ENCODE assay signal across 24 cellular contexts in the genomic region with DNA sequence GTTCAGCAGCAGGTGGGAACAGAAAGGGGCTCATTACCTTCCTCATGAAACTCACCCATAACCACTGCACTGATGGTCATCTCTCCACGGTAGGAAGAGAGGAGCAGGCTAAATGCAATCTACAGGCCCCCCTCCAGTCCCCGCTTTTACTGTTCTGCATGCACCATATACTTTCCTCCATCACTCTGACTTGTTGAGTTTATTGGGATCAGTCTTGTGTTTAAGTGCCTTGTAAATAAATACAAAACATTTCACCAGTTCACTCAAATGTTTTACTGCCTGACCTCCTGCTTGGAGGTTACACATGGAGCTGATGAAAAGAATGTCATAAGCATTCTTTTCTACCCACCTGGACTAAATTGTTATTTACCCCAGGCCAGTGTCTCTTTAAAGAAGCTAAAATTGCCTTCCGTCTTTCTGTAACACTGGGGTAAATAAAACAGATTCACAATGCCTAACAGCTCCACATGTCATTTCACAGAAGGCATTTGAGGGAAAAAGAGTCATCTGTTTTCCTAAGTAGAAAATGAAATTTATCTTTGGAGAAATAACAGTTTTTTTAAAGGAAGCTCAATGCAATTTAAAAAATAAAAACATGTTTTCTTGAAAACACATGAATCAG. TPM values are rescaled to one million over a fixed set of nuclear protein-coding genes. Genes with fewer than 3 reads are reported as not detected.
DNase-seq lines count a peak whose midpoint lies in the region; ATAC-seq and TF ChIP-seq lines count a peak whose summit lies in the region.
"Had no signal": no experiment of that assay in that cellular context is flagged by ENCODE, and none has a peak within 500 bp of the region (broad histone marks: within the 10 kb centered on the region; RNA-seq: fewer than 3 reads in every experiment).

No MANE protein-coding gene starts in this region.

- no peaks in the 10 kb centered on the region for H3K27me3 Mint-ChIP-seq in stimulated activated naive CD8-positive, alpha-beta T cell treated with anti-CD3 and anti-CD28 coated beads, Interleukin-15, amount 100 ng/mL, for 72 hours

- no peak for ATAC-seq in stimulated activated naive CD8-positive, alpha-beta T cell treated with anti-CD3 and anti-CD28 coated beads, Interleukin-15, amount 100 ng/mL, for 72 hours
- ATAC-seq in GM19463 (IDR thresholded peaks at IDR 0.05; ENCODE audit: unreplicated experiment) = no peak
- ATAC-seq: body of pancreas; naive thymus-derived CD8-positive, alpha-beta T cell; stimulated activated naive B cell treated with anti-CD40 and anti-IgM and Interleukin-4, amounts not matched to agents 10 μg/mL and 1 μg/mL and 100 μg/mL, for 72 hours had no signal

- peak overlapping the region; percentile 38; the same call in 1 of the 2 replicates for H3K27ac ChIP-seq in HEK293 (ENCODE audit: extremely low read depth, low read depth, low read length)
- H3K27ac ChIP-seq: body of pancreas, left ventricle myocardium inferior, SK-N-MC, uterus had no signal

- CTCF ChIA-PET in BJ (lab: Yijun Ruan, JAX) = interaction anchor here (1.4 kb wide), 1 partner anchor 8 kb away, joined by 3 read pairs; no protein-coding TSS in a partner anchor
- CTCF ChIA-PET in HEK293 (lab: Yijun Ruan, JAX) = interaction anchor here (0.7 kb wide), 1 partner anchor 24 kb away, joined by 4 read pairs; no protein-coding TSS in a partner anchor

- peaks cover 5% of the 10 kb centered on the region for H3K4me1 Mint-ChIP-seq in stimulated activated naive CD8-positive, alpha-beta T cell treated with anti-CD3 and anti-CD28 coated beads, Interleukin-15, amount 100 ng/mL, for 72 hours
- H3K4me1 Mint-ChIP-seq: stimulated activated naive B cell treated with anti-CD40 and anti-IgM and Interleukin-4, amounts not matched to agents 10 μg/mL and 1 μg/mL and 100 μg/mL, for 72 hours had no signal

- TF ChIP-seq CTCF in BJ (IDR thresholded peaks at IDR 0.05; ENCODE audit: insufficient read depth, low read depth, low read length) (no peak), HEK293 (tag by site-specific recombination; IDR thresholded peaks at IDR 0.05) (no peak)

- H3K27ac Mint-ChIP-seq in stimulated activated naive CD8-positive, alpha-beta T cell treated with anti-CD3 and anti-CD28 coated beads, Interleukin-15, amount 100 ng/mL, for 72 hours = no peak overlapping the region
- H3K27ac Mint-ChIP-seq: activated T-cell treated with anti-CD3 and anti-CD28 coated beads, Interleukin-2, amount 50 U/mL, for 24 hours; naive thymus-derived CD8-positive, alpha-beta T cell; stimulated activated naive B cell treated with anti-CD40 and anti-IgM and Interleukin-4, amounts not matched to agents 10 μg/mL and 1 μg/mL and 100 μg/mL, for 72 hours had no signal

- H3K4me3 Mint-ChIP-seq in stimulated activated naive CD8-positive, alpha-beta T cell treated with anti-CD3 and anti-CD28 coated beads, Interleukin-15, amount 100 ng/mL, for 72 hours = no peak overlapping the region
- H3K4me3 Mint-ChIP-seq: activated T-cell treated with anti-CD3 and anti-CD28 coated beads, Interleukin-2, amount 50 U/mL, for 24 hours; naive thymus-derived CD8-positive, alpha-beta T cell; stimulated activated naive B cell treated with anti-CD40 and anti-IgM and Interleukin-4, amounts not matched to agents 10 μg/mL and 1 μg/mL and 100 μg/mL, for 72 hours had no signal

- H3K4me1 ChIP-seq in HEK293 (ENCODE audit: control insufficient read depth, insufficient read depth, low read length) = peaks cover 37% of the 10 kb centered on the region
- H3K4me1 ChIP-seq: uterus had no signal

- H3K27me3 ChIP-seq in BJ (ENCODE audit: control insufficient read depth, insufficient read depth, low read length) = no peaks in the 10 kb centered on the region
- H3K27me3 ChIP-seq: body of pancreas, uterus had no signal

- H3K4me3 ChIP-seq in BJ (ENCODE audit: low read depth, low read length) = no peak overlapping the region
- H3K4me3 ChIP-seq in HEK293 (ENCODE audit: low read depth, low read length) = no peak overlapping the region
- H3K4me3 ChIP-seq: body of pancreas, left ventricle myocardium inferior, SK-N-MC, uterus had no signal

- H3K36me3 ChIP-seq in BJ (ENCODE audit: control insufficient read depth, insufficient read depth, low read length) (no peaks in the 10 kb centered on the region), HEK293 (ENCODE audit: control insufficient read depth in 2 of 2, insufficient read depth in 1 of 2, low read length in 2 of 2) (no peaks in the 10 kb centered on the region)
- H3K36me3 ChIP-seq: left ventricle myocardium inferior, uterus had no signal

- no peaks in the 10 kb centered on the region for H3K9me3 ChIP-seq in HEK293 (ENCODE audit: control insufficient read depth, insufficient read depth, low read depth, low read length)
- H3K9me3 ChIP-seq: body of pancreas, left ventricle myocardium inferior, uterus had no signal

- DNase-seq in BJ (ENCODE audit: low read depth) = peak; percentile 20
- peak; percentile 59 for DNase-seq in NCI-H345 (lab: John Stamatoyannopoulos, UW)
- DNase-seq in left kidney (ENCODE audit: low read depth, low spot score) = peak; percentile 74
- DNase-seq in stimulated activated naive CD8-positive, alpha-beta T cell treated with anti-CD3 and anti-CD28 coated beads, Interleukin-15, amount 100 ng/mL, for 72 hours = no peak
- no peak for DNase-seq in GOT3 (lab: John Stamatoyannopoulos, UW)
- no peak for DNase-seq in NCI-H524 (lab: John Stamatoyannopoulos, UW)
- DNase-seq: activated CD4-positive, alpha-beta T cell treated with anti-CD3 and anti-CD28 coated beads for 4 hours; activated gamma-delta T cell treated with Interleukin-2 at 50 U/mL for 16 hours; activated T-cell treated with anti-CD3 and anti-CD28 coated beads, Interleukin-2, amount 50 U/mL, for 24 hours; body of pancreas; effector CD8-positive, alpha-beta T cell; foreskin fibroblast; KG1; left ventricle myocardium inferior; midbrain; naive thymus-derived CD8-positive, alpha-beta T cell; NCI-H510A; stimulated activated CD4-positive, alpha-beta T cell treated with anti-CD3 and anti-CD28 coated beads, Interleukin-4, amount 100 ng/mL, for 1 hour; stimulated activated naive B cell treated with anti-CD40 and anti-IgM and Interleukin-4, amounts not matched to agents 10 μg/mL and 1 μg/mL and 100 μg/mL, for 72 hours; T-helper 2 cell; uterus had no signal

- POLR2A ChIA-PET in BJ (lab: Charles Lee) (interaction anchor here (0.6 to 1.0 kb wide), 2 partner anchors 19 to 31 kb away, joined by 3 to 4 read pairs; a partner anchor contains a TSS), HEK293 (lab: Yijun Ruan, JAX) (no interaction called here)

- H3K9me3 Mint-ChIP-seq in stimulated activated naive CD8-positive, alpha-beta T cell treated with anti-CD3 and anti-CD28 coated beads, Interleukin-15, amount 100 ng/mL, for 72 hours = no peaks in the 10 kb centered on the region
- H3K9me3 Mint-ChIP-seq: activated T-cell treated with anti-CD3 and anti-CD28 coated beads, Interleukin-2, amount 50 U/mL, for 24 hours; naive thymus-derived CD8-positive, alpha-beta T cell; stimulated activated naive B cell treated with anti-CD40 and anti-IgM and Interleukin-4, amounts not matched to agents 10 μg/mL and 1 μg/mL and 100 μg/mL, for 72 hours had no signal

TF ChIP-seq in HEK293, 187 proteins besides CTCF, POLR2A, EP300 and RAD21 (continues in another document):
- TF ChIP-seq, protein P1, sequence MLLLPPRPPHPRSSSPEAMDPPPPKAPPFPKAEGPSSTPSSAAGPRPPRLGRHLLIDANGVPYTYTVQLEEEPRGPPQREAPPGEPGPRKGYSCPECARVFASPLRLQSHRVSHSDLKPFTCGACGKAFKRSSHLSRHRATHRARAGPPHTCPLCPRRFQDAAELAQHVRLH (tag by site-specific recombination; IDR thresholded peaks at IDR 0.05) = peak; percentile 98
- peak; percentile 98 for TF ChIP-seq ZNF561 (tag by site-specific recombination; IDR thresholded peaks at IDR 0.05; ENCODE audit: borderline replicate concordance)
- TF ChIP-seq, protein P2, sequence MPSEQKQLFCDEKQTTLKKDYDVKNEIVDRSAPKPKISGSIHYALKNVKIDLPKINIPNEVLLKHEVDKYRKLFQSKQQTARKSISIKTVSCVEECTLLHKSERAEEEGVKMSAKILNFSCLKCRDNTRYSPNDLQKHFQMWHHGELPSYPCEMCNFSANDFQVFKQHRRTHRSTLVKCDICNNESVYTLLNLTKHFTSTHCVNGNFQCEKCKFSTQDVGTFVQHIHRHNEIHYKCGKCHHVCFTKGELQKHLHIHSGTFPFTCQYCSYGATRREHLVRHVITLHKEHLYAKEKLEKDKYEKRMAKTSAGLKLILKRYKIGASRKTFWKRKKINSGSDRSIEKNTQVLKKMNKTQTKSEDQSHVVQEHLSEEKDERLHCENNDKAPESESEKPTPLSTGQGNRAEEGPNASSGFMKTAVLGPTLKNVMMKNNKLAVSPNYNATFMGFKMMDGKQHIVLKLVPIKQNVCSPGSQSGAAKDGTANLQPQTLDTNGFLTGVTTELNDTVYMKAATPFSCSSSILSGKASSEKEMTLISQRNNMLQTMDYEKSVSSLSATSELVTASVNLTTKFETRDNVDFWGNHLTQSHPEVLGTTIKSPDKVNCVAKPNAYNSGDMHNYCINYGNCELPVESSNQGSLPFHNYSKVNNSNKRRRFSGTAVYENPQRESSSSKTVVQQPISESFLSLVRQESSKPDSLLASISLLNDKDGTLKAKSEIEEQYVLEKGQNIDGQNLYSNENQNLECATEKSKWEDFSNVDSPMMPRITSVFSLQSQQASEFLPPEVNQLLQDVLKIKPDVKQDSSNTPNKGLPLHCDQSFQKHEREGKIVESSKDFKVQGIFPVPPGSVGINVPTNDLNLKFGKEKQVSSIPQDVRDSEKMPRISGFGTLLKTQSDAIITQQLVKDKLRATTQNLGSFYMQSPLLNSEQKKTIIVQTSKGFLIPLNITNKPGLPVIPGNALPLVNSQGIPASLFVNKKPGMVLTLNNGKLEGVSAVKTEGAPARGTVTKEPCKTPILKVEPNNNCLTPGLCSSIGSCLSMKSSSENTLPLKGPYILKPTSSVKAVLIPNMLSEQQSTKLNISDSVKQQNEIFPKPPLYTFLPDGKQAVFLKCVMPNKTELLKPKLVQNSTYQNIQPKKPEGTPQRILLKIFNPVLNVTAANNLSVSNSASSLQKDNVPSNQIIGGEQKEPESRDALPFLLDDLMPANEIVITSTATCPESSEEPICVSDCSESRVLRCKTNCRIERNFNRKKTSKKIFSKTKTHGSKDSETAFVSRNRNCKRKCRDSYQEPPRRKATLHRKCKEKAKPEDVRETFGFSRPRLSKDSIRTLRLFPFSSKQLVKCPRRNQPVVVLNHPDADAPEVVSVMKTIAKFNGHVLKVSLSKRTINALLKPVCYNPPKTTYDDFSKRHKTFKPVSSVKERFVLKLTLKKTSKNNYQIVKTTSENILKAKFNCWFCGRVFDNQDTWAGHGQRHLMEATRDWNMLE (tag by site-specific recombination; conservative IDR thresholded peaks at IDR 0.05; ENCODE audit: low read depth) = peak; percentile 45; the same call in 1 of the 2 replicates

RNA-seq across cellular contexts. Expression of a gene that starts 30.7 kb away (rescaled TPM):
- polyA plus RNA-seq in BJ (2011; rRNA removed) = 23.7 and 29.4 TPM in 2 replicates
- polyA minus RNA-seq in BJ (2011; rRNA and poly(A)+ RNA removed) = 77.0 and 78.1 TPM in 2 replicates

Comparison
In these comparisons a context has a peak if more than half of its experiments do, and no peak if none do; other contexts are left out.
1. DNase-seq: peak in BJ (single experiment), NCI-H345 (single experiment) and left kidney (single experiment); none in stimulated activated naive CD8-positive, alpha-beta T cell treated with anti-CD3 and anti-CD28 coated beads, Interleukin-15, amount 100 ng/mL, for 72 hours (0 of 2), GOT3 (single experiment) and NCI-H524 (0 of 2).